In the genomic region with DNA sequence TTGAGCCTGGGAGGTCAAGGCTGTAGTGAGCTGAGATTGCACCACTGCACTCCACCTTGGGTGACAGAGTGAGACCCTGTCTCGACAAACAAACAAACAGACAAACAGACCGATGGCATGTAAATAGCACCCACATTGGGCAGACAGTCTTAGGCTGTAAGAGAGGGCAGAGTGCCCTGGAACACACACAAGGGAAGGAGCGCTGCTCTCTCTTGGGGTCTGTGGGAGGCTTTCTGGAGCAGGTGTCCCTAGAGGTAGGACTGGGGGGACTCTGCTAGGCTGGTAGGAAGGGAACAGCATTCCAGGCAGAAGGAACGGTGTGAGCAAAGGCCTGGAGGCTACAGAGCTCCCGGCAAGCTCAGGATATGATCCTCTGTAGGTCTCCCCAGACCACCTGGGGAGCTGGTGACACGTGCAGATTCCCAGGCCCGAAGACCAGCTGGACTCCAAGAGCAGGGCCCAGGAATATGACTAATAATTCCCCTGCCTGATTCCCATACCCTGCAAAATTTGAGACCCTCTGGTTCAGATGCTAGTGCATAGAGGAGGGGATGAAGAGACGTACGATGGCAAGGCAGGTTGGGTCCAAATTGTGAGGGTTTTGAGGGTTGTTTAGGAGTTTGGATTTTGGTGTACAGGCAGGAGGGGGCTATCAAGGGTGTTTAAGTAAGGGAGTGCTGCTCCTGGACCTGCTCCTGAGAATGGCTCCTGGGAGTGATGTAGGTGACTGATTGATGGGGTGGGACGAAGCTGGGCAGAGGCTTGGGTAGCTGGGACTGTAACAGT, we compare ENCODE assay signal across 1 cellular context.
TF ChIP-seq lines count a peak whose summit lies in the region.

No MANE protein-coding gene starts in this region.

TF ChIP-seq in A549, 52 proteins besides CTCF, POLR2A, EP300 and RAD21 (continued from another document):
- no peak for TF ChIP-seq HOXB13 (CRISPR knock-in tag; IDR thresholded peaks at IDR 0.05; ENCODE audit: low read depth)
- TF ChIP-seq ZFP36 (IDR thresholded peaks at IDR 0.05; ENCODE audit: borderline replicate concordance, partially characterized antibody), result no peak
- TF ChIP-seq FOSL2 (IDR thresholded peaks at IDR 0.05), result no peak
- no peak for TF ChIP-seq FOSL2 (CRISPR knock-in tag; IDR thresholded peaks at IDR 0.05)
- TF ChIP-seq KDM5A (IDR thresholded peaks at IDR 0.05), result no peak
- TF ChIP-seq MAFK (IDR thresholded peaks at IDR 0.05; ENCODE audit: partially characterized antibody), result no peak
- no peak for TF ChIP-seq KDM1A (IDR thresholded peaks at IDR 0.05; ENCODE audit: low read depth)
